Comparison of ENCODE assay signal across 8 cellular contexts in the genomic region with DNA sequence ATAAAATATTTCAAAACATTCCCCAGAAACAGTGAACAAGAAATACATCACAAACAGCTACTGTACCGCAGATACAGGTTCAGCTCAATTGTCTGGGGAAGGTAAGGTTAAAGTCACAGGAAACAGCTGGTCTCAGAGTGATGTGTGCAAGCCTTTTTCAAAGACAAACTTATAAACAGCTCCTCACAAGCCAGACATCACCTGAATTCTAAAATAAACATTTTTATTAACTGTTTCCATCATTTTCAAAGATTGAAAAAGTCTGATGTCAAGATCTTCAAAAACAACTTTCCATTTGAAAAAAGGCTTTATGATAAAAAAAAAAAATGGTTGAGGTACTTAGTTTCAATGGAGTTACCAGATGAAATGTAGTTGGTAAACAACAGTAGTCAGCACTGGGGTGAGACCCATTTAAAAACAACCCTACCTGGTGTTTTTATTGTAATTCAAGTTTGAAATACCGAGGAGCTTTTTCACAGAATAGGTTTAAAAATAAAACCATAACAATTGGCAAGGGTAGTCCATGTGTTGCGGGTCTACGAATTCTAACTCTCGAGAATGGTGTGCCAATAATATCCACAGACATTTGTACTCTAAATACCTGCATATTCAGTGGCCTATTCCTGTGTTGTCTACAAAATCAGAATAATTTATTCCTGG. TPM values are rescaled to one million over a fixed set of nuclear protein-coding genes. Genes with fewer than 3 reads are reported as not detected.
DNase-seq lines count a peak whose midpoint lies in the region; ATAC-seq, FAIRE-seq and TF ChIP-seq lines count a peak whose summit lies in the region.

No MANE protein-coding gene starts in this region.

- H2AFZ ChIP-seq in neural progenitor cell (replicated peaks) = no peak overlapping the region

- H3K36me3 ChIP-seq in DOHH2 (ENCODE audit: control insufficient read depth, low read length) (peaks cover 93% of the 10 kb centered on the region), MG63 (peaks cover 54% of the 10 kb centered on the region), neural progenitor cell (peaks cover 30% of the 10 kb centered on the region)

- H3K27ac Mint-ChIP-seq in neural progenitor cell = no peak overlapping the region

- no peaks in the 10 kb centered on the region for H3K9me3 ChIP-seq in DOHH2 (ENCODE audit: control insufficient read depth, insufficient read depth, low read length)
- no peaks in the 10 kb centered on the region for H3K9me3 ChIP-seq in MG63
- H3K9me3 ChIP-seq in neural progenitor cell (ENCODE audit: low read depth) = no peaks in the 10 kb centered on the region

- H3K27ac ChIP-seq in DOHH2 (ENCODE audit: low read depth, low read length) = peak overlapping the region; percentile 75
- H3K27ac ChIP-seq in dorsolateral prefrontal cortex = peak overlapping the region in 33 of 59 donors; percentile 2 to 99 (median 39)
- no peak overlapping the region for H3K27ac ChIP-seq in neural progenitor cell

- no peak for ATAC-seq in HG03469 (IDR thresholded peaks at IDR 0.05; ENCODE audit: unreplicated experiment)

- peaks cover 97% of the 10 kb centered on the region for H3K79me2 ChIP-seq in DOHH2 (ENCODE audit: control insufficient read depth, low read length)
- H3K79me2 ChIP-seq in neural progenitor cell (ENCODE audit: low read depth) = peaks cover 94% of the 10 kb centered on the region

- H3K36me3 Mint-ChIP-seq in neural progenitor cell = peaks cover 29% of the 10 kb centered on the region

- no peaks in the 10 kb centered on the region for H3K9me2 ChIP-seq in DOHH2 (replicated peaks; ENCODE audit: control insufficient read depth, low read length)

- no peaks in the 10 kb centered on the region for H3K9me3 Mint-ChIP-seq in neural progenitor cell

- H3K4me2 ChIP-seq in DOHH2 (ENCODE audit: low read length) = peak overlapping the region; percentile 94
- peak overlapping the region; percentile 88 for H3K4me2 ChIP-seq in neural progenitor cell

- H3K4me3 ChIP-seq in DOHH2 (ENCODE audit: low read length) (peak overlapping the region; percentile 94), MG63 (peak overlapping the region; percentile 76), dorsolateral prefrontal cortex (peak overlapping the region; percentile 32 to 99 (median 93)), neural progenitor cell (peak overlapping the region; percentile 94)

- peaks cover 72% of the 10 kb centered on the region for H4K20me1 ChIP-seq in DOHH2 (ENCODE audit: control insufficient read depth, insufficient read depth, low read depth, low read length)
- H4K20me1 ChIP-seq in neural progenitor cell (ENCODE audit: low read depth) = peaks cover 85% of the 10 kb centered on the region

- DNase-seq in MG63 (no peak), dorsolateral prefrontal cortex (no peak), neural progenitor cell (ENCODE audit: low spot score) (no peak), RCC 7860 (ENCODE audit: low spot score) (no peak), SKM-1 treated with dmso at 0.1 percent for 144 hours (lab: John Stamatoyannopoulos, UW; ENCODE audit: unreplicated experiment) (no peak), DMS153 treated with DMSO at 0.1 percent for 48 hours (lab: John Stamatoyannopoulos, UW; ENCODE audit: unreplicated experiment) (no peak)

- no peak for FAIRE-seq in RCC 7860 (lab: Jason Lieb, UNC)

- peaks cover 7% of the 10 kb centered on the region for H3K27me3 Mint-ChIP-seq in neural progenitor cell (ENCODE audit: insufficient read depth, low read depth)

- peak overlapping the region; percentile 99 for H3K4me3 Mint-ChIP-seq in neural progenitor cell

- no peaks in the 10 kb centered on the region for H3K27me3 ChIP-seq in DOHH2 (ENCODE audit: control insufficient read depth, low read length)
- H3K27me3 ChIP-seq in MG63 = no peaks in the 10 kb centered on the region
- no peaks in the 10 kb centered on the region for H3K27me3 ChIP-seq in dorsolateral prefrontal cortex
- H3K27me3 ChIP-seq in neural progenitor cell = no peaks in the 10 kb centered on the region

- H3K4me1 ChIP-seq in DOHH2 (ENCODE audit: control insufficient read depth, low read length) (peaks cover 40% of the 10 kb centered on the region), neural progenitor cell (peaks cover 31% of the 10 kb centered on the region)

- TF ChIP-seq CTCF in DOHH2 (IDR thresholded peaks at IDR 0.05; ENCODE audit: low read depth, low read length, poor library complexity, severe bottlenecking) (no peak), dorsolateral prefrontal cortex (IDR thresholded peaks at IDR 0.05 in 54 of 56, conservative IDR thresholded peaks at IDR 0.05 in 2 of 56; ENCODE audit: low read depth in 1 of 56, partially characterized antibody in 56 of 56) (no peak), neural progenitor cell (IDR thresholded peaks at IDR 0.05) (no peak)

- intact Hi-C loops in dorsolateral prefrontal cortex (cut with DNase I) = loop anchor here (5.0 to 10.0 kb wide), 5 partner anchors 107 to 1323 kb away; a partner anchor contains a TSS

- H3K4me1 Mint-ChIP-seq in neural progenitor cell = peaks cover 55% of the 10 kb centered on the region

- H3K9ac ChIP-seq in neural progenitor cell = peak overlapping the region; percentile 31

- peaks cover 29% of the 10 kb centered on the region for H3F3A ChIP-seq in DOHH2 (ENCODE audit: control insufficient read depth, insufficient read depth)
- H3F3A ChIP-seq in neural progenitor cell (ENCODE audit: low read depth) = peaks cover 13% of the 10 kb centered on the region

RNA-seq across cellular contexts. Expression of a gene that starts 3.9 kb away (rescaled TPM):
- 1.2 and 2.0 TPM in 2 replicates for total RNA-seq in MG63 (2014; rRNA removed; shearing (Covaris generic); ENCODE audit: low replicate concordance)
- 10 to 100 TPM; 23.7 to 85.7 (median 42.5) TPM for total RNA-seq in dorsolateral prefrontal cortex
- total RNA-seq in neural progenitor cell (ENCODE audit: low replicate concordance) = 25.2 and 45.1 TPM in 2 replicates
